Comparison of ENCODE assay signal across 1 cellular context in genomic region chr17:82094931-82095776, GRCh38.
TF ChIP-seq lines count a peak whose summit lies in the region.

No MANE protein-coding gene starts in this region.

TF ChIP-seq in HepG2, 621 proteins besides CTCF, POLR2A, EP300 and RAD21 (continued from another document):
- TF ChIP-seq PRPF4 (IDR thresholded peaks at IDR 0.05; ENCODE audit: low read depth, low read length, poor library complexity, severe bottlenecking) (peak; percentile 36), BHLHE40 (IDR thresholded peaks at IDR 0.05; ENCODE audit: low read length) (no peak), SNAI1 (CRISPR knock-in tag; IDR thresholded peaks at IDR 0.05; ENCODE audit: borderline replicate concordance) (no peak), AHR (CRISPR knock-in tag; IDR thresholded peaks at IDR 0.05) (no peak), CBFB (CRISPR knock-in tag; IDR thresholded peaks at IDR 0.05) (no peak), ATF2 (CRISPR knock-in tag; IDR thresholded peaks at IDR 0.05) (no peak), THRA (CRISPR knock-in tag; IDR thresholded peaks at IDR 0.05; ENCODE audit: borderline replicate concordance) (no peak), FLYWCH1 (CRISPR knock-in tag; IDR thresholded peaks at IDR 0.05) (no peak), MAFK (conservative IDR thresholded peaks at IDR 0.05 in 1 of 2, IDR thresholded peaks at IDR 0.05 in 1 of 2; ENCODE audit: low read length in 2 of 2) (no peak), ELF1 (CRISPR knock-in tag; IDR thresholded peaks at IDR 0.05) (no peak), ZZZ3 (CRISPR knock-in tag; IDR thresholded peaks at IDR 0.05; ENCODE audit: borderline replicate concordance) (no peak), CHCHD3 (CRISPR knock-in tag; IDR thresholded peaks at IDR 0.05) (no peak), ZNF3 (CRISPR knock-in tag; IDR thresholded peaks at IDR 0.05) (no peak), NR2F6 (IDR thresholded peaks at IDR 0.05) (no peak), NR2F6 (CRISPR knock-in tag; IDR thresholded peaks at IDR 0.05) (no peak), ZMAT5 (CRISPR knock-in tag; IDR thresholded peaks at IDR 0.05; ENCODE audit: borderline replicate concordance, low read depth) (no peak), RBM22 (optimal IDR thresholded peaks at IDR 0.05; ENCODE audit: low read length) (peak; percentile 80), CEBPG (CRISPR knock-in tag; IDR thresholded peaks at IDR 0.05) (no peak), CENPBD1 (CRISPR knock-in tag; IDR thresholded peaks at IDR 0.05; ENCODE audit: borderline replicate concordance, low read depth) (no peak), NR2C2 (CRISPR knock-in tag; IDR thresholded peaks at IDR 0.05; ENCODE audit: borderline replicate concordance) (no peak), ZNF646 (CRISPR knock-in tag; IDR thresholded peaks at IDR 0.05) (no peak), GTF3A (CRISPR knock-in tag; conservative IDR thresholded peaks at IDR 0.05) (no peak), FOXP1 (IDR thresholded peaks at IDR 0.05) (no peak), FOXP1 (CRISPR knock-in tag; IDR thresholded peaks at IDR 0.05) (no peak)
TF ChIP-seq in HepG2: peak in this region for 20.
